ENCODE assay signal across 14 cellular contexts in genomic region chr1:208139434-208140086, GRCh38.
"Had no signal": no experiment of that assay in that cellular context is flagged by ENCODE, and none has a peak within 500 bp of the region (broad histone marks: within the 10 kb centered on the region; RNA-seq: fewer than 3 reads in every experiment).

No MANE protein-coding gene starts in this region.

- DNase-seq: activated CD4-positive, alpha-beta T cell treated with anti-CD3 and anti-CD28 coated beads for 1 hour; activated CD4-positive, alpha-beta T cell treated with anti-CD3 and anti-CD28 coated beads, Interleukin-2, amount 50 U/mL, for 4 hours; activated T-cell treated with anti-CD3 and anti-CD28 coated beads, Interleukin-2, amount 50 U/mL, for 24 hours; amniotic stem cell; hippocampal formation; left ventricle myocardium inferior; mucosa of descending colon; naive thymus-derived CD8-positive, alpha-beta T cell; stimulated activated CD4-positive, alpha-beta T cell treated with anti-CD3 and anti-CD28 coated beads, Interleukin-12 subunit alpha, Interleukin-12 subunit beta, amount 100 ng/mL, for 4 hours; stimulated activated CD4-positive, alpha-beta T cell treated with anti-CD3 and anti-CD28 coated beads, Interleukin-2, amount 100 ng/mL, for 24 hours; stomach; upper lobe of right lung had no signal

- H3K27me3 Mint-ChIP-seq: activated naive CD4-positive, alpha-beta T cell treated with anti-CD3 and anti-CD28 coated beads, Interleukin-2, amount 50 U/mL, for 24 hours; activated T-cell treated with anti-CD3 and anti-CD28 coated beads, Interleukin-2, amount 50 U/mL, for 24 hours; naive thymus-derived CD8-positive, alpha-beta T cell had no signal

- H3K27ac Mint-ChIP-seq: activated naive CD4-positive, alpha-beta T cell treated with anti-CD3 and anti-CD28 coated beads, Interleukin-2, amount 50 U/mL, for 24 hours; activated T-cell treated with anti-CD3 and anti-CD28 coated beads, Interleukin-2, amount 50 U/mL, for 24 hours; memory B cell had no signal

- H3K4me3 Mint-ChIP-seq: activated naive CD4-positive, alpha-beta T cell treated with anti-CD3 and anti-CD28 coated beads, Interleukin-2, amount 50 U/mL, for 24 hours; activated T-cell treated with anti-CD3 and anti-CD28 coated beads, Interleukin-2, amount 50 U/mL, for 24 hours; memory B cell; naive thymus-derived CD8-positive, alpha-beta T cell had no signal

- H3K36me3 Mint-ChIP-seq: activated naive CD4-positive, alpha-beta T cell treated with anti-CD3 and anti-CD28 coated beads, Interleukin-2, amount 50 U/mL, for 24 hours; memory B cell; naive thymus-derived CD8-positive, alpha-beta T cell had no signal

- H3K9me3 Mint-ChIP-seq: activated naive CD4-positive, alpha-beta T cell treated with anti-CD3 and anti-CD28 coated beads, Interleukin-2, amount 50 U/mL, for 24 hours; activated T-cell treated with anti-CD3 and anti-CD28 coated beads, Interleukin-2, amount 50 U/mL, for 24 hours; memory B cell; naive thymus-derived CD8-positive, alpha-beta T cell had no signal

- H3K4me1 Mint-ChIP-seq: activated naive CD4-positive, alpha-beta T cell treated with anti-CD3 and anti-CD28 coated beads, Interleukin-2, amount 50 U/mL, for 24 hours; memory B cell; naive thymus-derived CD8-positive, alpha-beta T cell had no signal
